ENCODE assay signal across 8 cellular contexts in genomic region chr2:28366496-28367282, GRCh38. TPM values are rescaled to one million over a fixed set of nuclear protein-coding genes. Genes with fewer than 3 reads are reported as not detected.
DNase-seq lines count a peak whose midpoint lies in the region; ATAC-seq, FAIRE-seq and TF ChIP-seq lines count a peak whose summit lies in the region.

No MANE protein-coding gene starts in this region.

- H3K36me3 ChIP-seq in astrocyte (ENCODE audit: insufficient read depth, low read length) (no peaks in the 10 kb centered on the region), neutrophil (no peaks in the 10 kb centered on the region), esophagus squamous epithelium (no peaks in the 10 kb centered on the region)

- H3K27me3 ChIP-seq in astrocyte (ENCODE audit: insufficient read depth, low read length) (peaks cover 3% of the 10 kb centered on the region), neutrophil (no peaks in the 10 kb centered on the region), esophagus squamous epithelium (no peaks in the 10 kb centered on the region)

- no peak for FAIRE-seq in astrocyte (lab: Jason Lieb, UNC)

- peaks cover 9% of the 10 kb centered on the region for H3K4me1 ChIP-seq in astrocyte (ENCODE audit: insufficient read depth, low read length)
- peaks cover 24 to 27% of the 10 kb centered on the region in 2 experiments for H3K4me1 ChIP-seq in neutrophil (ENCODE audit: control insufficient read depth in 1 of 2, insufficient read depth in 1 of 2, low read depth in 1 of 2, low read length in 1 of 2)
- peaks cover 7 to 54% (median 9%) of the 10 kb centered on the region in 3 donors for H3K4me1 ChIP-seq in esophagus squamous epithelium

- H3K27ac Mint-ChIP-seq in astrocyte (ENCODE audit: unreplicated experiment), result no peak overlapping the region

- no peak overlapping the region for H3K4me3 Mint-ChIP-seq in astrocyte (ENCODE audit: unreplicated experiment)

- H2AFZ ChIP-seq in astrocyte (ENCODE audit: low read depth, low read length), result peak overlapping the region; percentile 32

- H3K27ac ChIP-seq in astrocyte (ENCODE audit: low read depth, low read length) (no peak overlapping the region), neutrophil (peak overlapping the region; percentile 82), esophagus squamous epithelium (peak overlapping the region in 2 of 4 donors; percentile 8 to 44)

- H3K9me3 Mint-ChIP-seq in astrocyte (ENCODE audit: unreplicated experiment), result no peaks in the 10 kb centered on the region

- intact Hi-C loops in lower leg skin (cut with DNase I; ENCODE audit: low total_unique reads) (no loop called here), esophagus squamous epithelium (cut with DNase I) (no loop called here)

- H4K20me1 ChIP-seq in astrocyte (ENCODE audit: insufficient read depth, low read length), result no peaks in the 10 kb centered on the region

- TF ChIP-seq CTCF in astrocyte (IDR thresholded peaks at IDR 0.05; ENCODE audit: insufficient read depth, low read depth, low read length), result no peak
- no peak for TF ChIP-seq CTCF in neutrophil (IDR thresholded peaks at IDR 0.05)
- TF ChIP-seq CTCF in lower leg skin (IDR thresholded peaks at IDR 0.05), result no peak
- TF ChIP-seq CTCF in esophagus squamous epithelium (IDR thresholded peaks at IDR 0.05), result no peak

- peaks cover 3% of the 10 kb centered on the region for H3K36me3 Mint-ChIP-seq in astrocyte (ENCODE audit: low read depth, unreplicated experiment)

- H3K4me1 Mint-ChIP-seq in astrocyte (ENCODE audit: low read depth, unreplicated experiment), result peaks cover 19% of the 10 kb centered on the region

- no peaks in the 10 kb centered on the region for H3K79me2 ChIP-seq in astrocyte (ENCODE audit: insufficient read depth, low read length)

- no peaks in the 10 kb centered on the region for H3K9me3 ChIP-seq in astrocyte (ENCODE audit: insufficient read depth, low read depth, low read length)
- H3K9me3 ChIP-seq in neutrophil, result no peaks in the 10 kb centered on the region
- no peaks in the 10 kb centered on the region for H3K9me3 ChIP-seq in esophagus squamous epithelium

- H3K9ac ChIP-seq in astrocyte (ENCODE audit: low read length), result no peak overlapping the region

- H3K4me2 ChIP-seq in astrocyte (ENCODE audit: low read length), result no peak overlapping the region

- 61 to 64% methylated on average over 18 to 19 of the region's 19 CpGs for WGBS in lower leg skin, 2 donors
- 64 to 75% methylated on average over 7 to 8 of the region's 19 CpGs for WGBS in esophagus squamous epithelium, 2 donors

- ATAC-seq in SK-N-SH treated with all-trans-retinoic acid at 6 μM for 48 hours, result peak; percentile 66

- H3K4me3 ChIP-seq in astrocyte (ENCODE audit: insufficient read depth, low read depth, low read length), result no peak overlapping the region
- peak overlapping the region in 1 of 2 experiments; percentile 23 for H3K4me3 ChIP-seq in neutrophil (ENCODE audit: low read depth in 1 of 2, low read length in 1 of 2)
- no peak overlapping the region for H3K4me3 ChIP-seq in lower leg skin (ENCODE audit: low read depth, poor library complexity, severe bottlenecking)
- H3K4me3 ChIP-seq in esophagus squamous epithelium, result no peak overlapping the region

- peaks cover 17% of the 10 kb centered on the region for H3K27me3 Mint-ChIP-seq in astrocyte (ENCODE audit: low read depth, unreplicated experiment)

- peak; percentile 80 for DNase-seq in ELF-1 (ENCODE audit: low read depth, low spot score)
- DNase-seq in astrocyte (ENCODE audit: low read depth), result peak; percentile 18
- no peak for DNase-seq in lower leg skin (ENCODE audit: low spot score in 2 of 2)
- DNase-seq in NCI-H2196 treated with DMSO at 0.1 percent for 48 hours (lab: John Stamatoyannopoulos, UW; ENCODE audit: unreplicated experiment), result no peak
- DNase-seq in esophagus squamous epithelium (lab: John Stamatoyannopoulos, UW), result no peak
- no peak for DNase-seq in COLO829 (ENCODE audit: low spot score)

- no peak for TF ChIP-seq POLR2A in lower leg skin (IDR thresholded peaks at IDR 0.05)
- no peak for TF ChIP-seq POLR2A in esophagus squamous epithelium (IDR thresholded peaks at IDR 0.05)

TF ChIP-seq in SK-N-SH treated with all-trans-retinoic acid at 6 μM for 48 hours, 23 proteins besides CTCF, POLR2A, EP300 and RAD21 (continues in another document):
- TF ChIP-seq CSDC2 (CRISPR knock-in tag; IDR thresholded peaks at IDR 0.05) (no peak), ZC3H10 (CRISPR knock-in tag; IDR thresholded peaks at IDR 0.05) (no peak), POU6F1 (CRISPR knock-in tag; IDR thresholded peaks at IDR 0.05; ENCODE audit: borderline replicate concordance, low read depth) (no peak), ZNF70 (CRISPR knock-in tag; IDR thresholded peaks at IDR 0.05) (no peak), ZNF8 (CRISPR knock-in tag; IDR thresholded peaks at IDR 0.05) (no peak), ZFP3 (CRISPR knock-in tag; IDR thresholded peaks at IDR 0.05) (0 out of 2 replicates have a peak, but pooled peaks have one; percentile 30), RARB (CRISPR knock-in tag; IDR thresholded peaks at IDR 0.05) (no peak), ESRRG (CRISPR knock-in tag; IDR thresholded peaks at IDR 0.05) (no peak), GLIS3 (CRISPR knock-in tag; IDR thresholded peaks at IDR 0.05) (no peak)
- TF ChIP-seq, protein P1, sequence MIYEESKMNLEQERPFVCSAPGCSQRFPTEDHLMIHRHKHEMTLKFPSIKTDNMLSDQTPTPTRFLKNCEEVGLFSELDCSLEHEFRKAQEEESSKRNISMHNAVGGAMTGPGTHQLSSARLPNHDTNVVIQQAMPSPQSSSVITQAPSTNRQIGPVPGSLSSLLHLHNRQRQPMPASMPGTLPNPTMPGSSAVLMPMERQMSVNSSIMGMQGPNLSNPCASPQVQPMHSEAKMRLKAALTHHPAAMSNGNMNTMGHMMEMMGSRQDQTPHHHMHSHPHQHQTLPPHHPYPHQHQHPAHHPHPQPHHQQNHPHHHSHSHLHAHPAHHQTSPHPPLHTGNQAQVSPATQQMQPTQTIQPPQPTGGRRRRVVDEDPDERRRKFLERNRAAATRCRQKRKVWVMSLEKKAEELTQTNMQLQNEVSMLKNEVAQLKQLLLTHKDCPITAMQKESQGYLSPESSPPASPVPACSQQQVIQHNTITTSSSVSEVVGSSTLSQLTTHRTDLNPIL (CRISPR knock-in tag; IDR thresholded peaks at IDR 0.05; ENCODE audit: low read depth), result no peak
- TF ChIP-seq, protein P2, sequence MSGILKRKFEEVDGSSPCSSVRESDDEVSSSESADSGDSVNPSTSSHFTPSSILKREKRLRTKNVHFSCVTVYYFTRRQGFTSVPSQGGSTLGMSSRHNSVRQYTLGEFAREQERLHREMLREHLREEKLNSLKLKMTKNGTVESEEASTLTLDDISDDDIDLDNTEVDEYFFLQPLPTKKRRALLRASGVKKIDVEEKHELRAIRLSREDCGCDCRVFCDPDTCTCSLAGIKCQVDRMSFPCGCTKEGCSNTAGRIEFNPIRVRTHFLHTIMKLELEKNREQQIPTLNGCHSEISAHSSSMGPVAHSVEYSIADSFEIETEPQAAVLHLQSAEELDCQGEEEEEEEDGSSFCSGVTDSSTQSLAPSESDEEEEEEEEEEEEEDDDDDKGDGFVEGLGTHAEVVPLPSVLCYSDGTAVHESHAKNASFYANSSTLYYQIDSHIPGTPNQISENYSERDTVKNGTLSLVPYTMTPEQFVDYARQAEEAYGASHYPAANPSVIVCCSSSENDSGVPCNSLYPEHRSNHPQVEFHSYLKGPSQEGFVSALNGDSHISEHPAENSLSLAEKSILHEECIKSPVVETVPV (CRISPR knock-in tag; IDR thresholded peaks at IDR 0.05), result no peak
- TF ChIP-seq, protein P3, sequence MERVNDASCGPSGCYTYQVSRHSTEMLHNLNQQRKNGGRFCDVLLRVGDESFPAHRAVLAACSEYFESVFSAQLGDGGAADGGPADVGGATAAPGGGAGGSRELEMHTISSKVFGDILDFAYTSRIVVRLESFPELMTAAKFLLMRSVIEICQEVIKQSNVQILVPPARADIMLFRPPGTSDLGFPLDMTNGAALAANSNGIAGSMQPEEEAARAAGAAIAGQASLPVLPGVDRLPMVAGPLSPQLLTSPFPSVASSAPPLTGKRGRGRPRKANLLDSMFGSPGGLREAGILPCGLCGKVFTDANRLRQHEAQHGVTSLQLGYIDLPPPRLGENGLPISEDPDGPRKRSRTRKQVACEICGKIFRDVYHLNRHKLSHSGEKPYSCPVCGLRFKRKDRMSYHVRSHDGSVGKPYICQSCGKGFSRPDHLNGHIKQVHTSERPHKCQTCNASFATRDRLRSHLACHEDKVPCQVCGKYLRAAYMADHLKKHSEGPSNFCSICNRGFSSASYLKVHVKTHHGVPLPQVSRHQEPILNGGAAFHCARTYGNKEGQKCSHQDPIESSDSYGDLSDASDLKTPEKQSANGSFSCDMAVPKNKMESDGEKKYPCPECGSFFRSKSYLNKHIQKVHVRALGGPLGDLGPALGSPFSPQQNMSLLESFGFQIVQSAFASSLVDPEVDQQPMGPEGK (CRISPR knock-in tag; IDR thresholded peaks at IDR 0.05; ENCODE audit: borderline replicate concordance), result no peak

RNA-seq across cellular contexts. Expression of gene FOSL2, which starts 26.0 kb away (rescaled TPM):
- total RNA-seq in astrocyte, result 156 and 158 TPM in 2 replicates
- 100 to 1,000 TPM; 189 to 423 (median 301) TPM for total RNA-seq in lower leg skin
- 100 to 1,000 TPM; 100 to 234 (median 144) TPM for total RNA-seq in esophagus squamous epithelium

Comparison
In these comparisons a context has a peak if more than half of its experiments do, and no peak if none do; other contexts are left out.
1. DNase-seq: peak in ELF-1 (single experiment) and astrocyte (single experiment); none in lower leg skin (0 of 2), NCI-H2196 treated with DMSO at 0.1 percent for 48 hours (single experiment), esophagus squamous epithelium (single experiment) and COLO829 (single experiment).